ENCODE assay signal across 9 cellular contexts in the genomic region with DNA sequence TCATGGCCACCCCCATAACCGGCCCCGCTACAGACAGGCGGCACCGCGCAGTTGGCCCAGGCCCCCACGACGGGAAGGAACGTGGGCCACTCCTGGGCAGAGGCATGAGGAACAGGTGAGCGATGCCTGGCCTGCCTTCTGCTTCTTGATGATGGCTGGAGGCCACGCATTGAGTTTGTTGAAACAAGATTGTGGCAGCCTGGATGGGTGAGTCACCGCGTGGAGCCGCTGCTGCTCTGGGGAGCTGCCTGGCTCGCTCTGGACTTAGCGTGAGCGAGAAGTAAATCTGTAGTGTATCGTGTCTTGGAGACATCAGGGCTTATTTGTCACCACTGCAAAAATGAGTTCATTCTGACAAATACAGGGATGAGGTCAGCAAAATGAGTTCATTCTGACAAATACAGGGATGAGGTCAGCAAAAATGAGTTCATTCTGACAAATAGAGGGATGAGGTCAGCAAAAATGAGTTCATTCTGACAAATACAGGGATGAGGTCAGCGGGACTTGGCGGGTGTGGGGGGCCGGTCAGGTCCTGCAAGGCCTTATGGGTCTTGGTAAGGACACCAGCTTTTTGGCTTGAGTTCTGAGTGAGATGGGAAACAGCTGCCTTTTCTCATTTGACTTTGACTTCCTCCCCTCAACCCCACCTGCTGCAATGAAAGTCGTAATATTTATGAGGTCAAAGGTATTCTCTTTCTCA.
DNase-seq lines count a peak whose midpoint lies in the region; ATAC-seq and TF ChIP-seq lines count a peak whose summit lies in the region.
"Had no signal": no experiment of that assay in that cellular context is flagged by ENCODE, and none has a peak within 500 bp of the region (broad histone marks: within the 10 kb centered on the region; RNA-seq: fewer than 3 reads in every experiment).

No MANE protein-coding gene starts in this region.

- peak; percentile 39 for ATAC-seq in activated CD8-positive, alpha-beta memory T cell treated with anti-CD3 and anti-CD28 coated beads, Interleukin-2, amount 10 ng/mL, durations not matched to agents 7 days and 5 days
- ATAC-seq in PC-3 (peak; percentile 99), HG03175 (IDR thresholded peaks at IDR 0.05; ENCODE audit: unreplicated experiment) (no peak)
- peak; percentile 53 to 63 for ATAC-seq in stimulated activated naive B cell treated with anti-CD40 and anti-IgM and Interleukin-4, amounts not matched to agents 10 μg/mL and 1 μg/mL and 100 μg/mL, for 72 hours (replicated peaks)

- no peaks in the 10 kb centered on the region for H3K27me3 ChIP-seq in PC-3 (ENCODE audit: low read length)

- TF ChIP-seq POLR2A in erythroblast (IDR thresholded peaks at IDR 0.05; ENCODE audit: low read length), result no peak

- H3K9me3 Mint-ChIP-seq in activated CD8-positive, alpha-beta memory T cell treated with anti-CD3 and anti-CD28 coated beads, Interleukin-2, amount 10 ng/mL, durations not matched to agents 7 days and 5 days (ENCODE audit: low read depth), result peaks cover 4% of the 10 kb centered on the region
- H3K9me3 Mint-ChIP-seq in stimulated activated naive B cell treated with anti-CD40 and anti-IgM and Interleukin-4, amounts not matched to agents 10 μg/mL and 1 μg/mL and 100 μg/mL, for 72 hours, result peaks cover 6 to 11% of the 10 kb centered on the region in 2 donors

- no peaks in the 10 kb centered on the region for H3K9me3 ChIP-seq in PC-3 (ENCODE audit: low read length)

- peak overlapping the region; percentile 19; the same call in 1 of the 2 replicates for H3K4me2 ChIP-seq in PC-3 (ENCODE audit: low read length)

- no peaks in the 10 kb centered on the region for H4K20me1 ChIP-seq in PC-3 (ENCODE audit: low read length)

- peak overlapping the region; percentile 51 for H3K9ac ChIP-seq in PC-3 (ENCODE audit: low read length)

- H3K36me3 Mint-ChIP-seq in activated CD8-positive, alpha-beta memory T cell treated with anti-CD3 and anti-CD28 coated beads, Interleukin-2, amount 10 ng/mL, durations not matched to agents 7 days and 5 days, result peaks cover 2% of the 10 kb centered on the region
- peaks cover 7 to 16% of the 10 kb centered on the region in 2 donors for H3K36me3 Mint-ChIP-seq in stimulated activated naive B cell treated with anti-CD40 and anti-IgM and Interleukin-4, amounts not matched to agents 10 μg/mL and 1 μg/mL and 100 μg/mL, for 72 hours

- intact Hi-C loops in PC-3 (cut with micrococcal nuclease), result no loop called here

- H3K4me3 Mint-ChIP-seq in activated CD8-positive, alpha-beta memory T cell treated with anti-CD3 and anti-CD28 coated beads, Interleukin-2, amount 10 ng/mL, durations not matched to agents 7 days and 5 days, result no peak overlapping the region
- H3K4me3 Mint-ChIP-seq in stimulated activated naive B cell treated with anti-CD40 and anti-IgM and Interleukin-4, amounts not matched to agents 10 μg/mL and 1 μg/mL and 100 μg/mL, for 72 hours, result no peak overlapping the region

- POLR2A ChIA-PET in PC-3 (lab: Charles Lee; ENCODE audit: unreplicated experiment), result interaction anchor here (0.6 kb wide), 1 partner anchor 145 kb away, joined by 3 read pairs; no protein-coding TSS in a partner anchor

- H3K9me2 ChIP-seq in PC-3 (replicated peaks; ENCODE audit: low read length), result no peaks in the 10 kb centered on the region

- no peaks in the 10 kb centered on the region for H3K36me3 ChIP-seq in PC-3 (ENCODE audit: low read depth, low read length)

- H2AFZ ChIP-seq in PC-3 (ENCODE audit: low read length), result peak overlapping the region; percentile 28; the same call in 1 of the 2 replicates

- H3K27ac Mint-ChIP-seq in activated CD8-positive, alpha-beta memory T cell treated with anti-CD3 and anti-CD28 coated beads, Interleukin-2, amount 10 ng/mL, durations not matched to agents 7 days and 5 days, result no peak overlapping the region
- peak overlapping the region; percentile 38 for H3K27ac Mint-ChIP-seq in stimulated activated naive B cell treated with anti-CD40 and anti-IgM and Interleukin-4, amounts not matched to agents 10 μg/mL and 1 μg/mL and 100 μg/mL, for 72 hours

- no peaks in the 10 kb centered on the region for H3K79me2 ChIP-seq in PC-3 (ENCODE audit: low read length)

- no peaks in the 10 kb centered on the region for H3K27me3 Mint-ChIP-seq in activated CD8-positive, alpha-beta memory T cell treated with anti-CD3 and anti-CD28 coated beads, Interleukin-2, amount 10 ng/mL, durations not matched to agents 7 days and 5 days
- peaks cover 18 to 38% of the 10 kb centered on the region in 2 donors for H3K27me3 Mint-ChIP-seq in stimulated activated naive B cell treated with anti-CD40 and anti-IgM and Interleukin-4, amounts not matched to agents 10 μg/mL and 1 μg/mL and 100 μg/mL, for 72 hours

- no peak overlapping the region for H3K4me3 ChIP-seq in PC-3 (ENCODE audit: low read length)

- H3K4me1 ChIP-seq in PC-3 (ENCODE audit: insufficient read depth, low read length), result peaks cover 14% of the 10 kb centered on the region

- DNase-seq in activated CD8-positive, alpha-beta memory T cell treated with anti-CD3 and anti-CD28 coated beads, Interleukin-2, amount 10 ng/mL, durations not matched to agents 7 days and 5 days, result peak; percentile 60
- DNase-seq in activated CD8-positive, alpha-beta memory T cell treated with anti-CD3 and anti-CD28 coated beads for 24 hours, result no peak
- peak; percentile 97 for DNase-seq in PC-3
- DNase-seq in erythroblast (lab: John Stamatoyannopoulos, UW), result peak; percentile 84 to 87
- no peak for DNase-seq in stimulated activated naive B cell treated with anti-CD40 and anti-IgM and Interleukin-4, amounts not matched to agents 10 μg/mL and 1 μg/mL and 100 μg/mL, for 72 hours
- DNase-seq in AG08395 (ENCODE audit: low spot score), result no peak
- no peak for DNase-seq in hippocampal formation (lab: John Stamatoyannopoulos, UW)
- DNase-seq: DND-41 had no signal

- CTCF ChIA-PET in activated CD8-positive, alpha-beta memory T cell treated with anti-CD3 and anti-CD28 coated beads, Interleukin-2, amount 10 ng/mL, durations not matched to agents 7 days and 5 days (lab: Charles Lee), result interaction anchor here (3.2 kb wide), 1 partner anchor 146 kb away, joined by 30 read pairs; no protein-coding TSS in a partner anchor
- CTCF ChIA-PET in PC-3 (lab: Charles Lee), result no interaction called here

- no TSS peak for BruUV-seq in PC-3 (replicated peaks; lab: Mats Ljungman, UMichigan)

- peaks cover 26% of the 10 kb centered on the region for H3K4me1 Mint-ChIP-seq in activated CD8-positive, alpha-beta memory T cell treated with anti-CD3 and anti-CD28 coated beads, Interleukin-2, amount 10 ng/mL, durations not matched to agents 7 days and 5 days
- H3K4me1 Mint-ChIP-seq in stimulated activated naive B cell treated with anti-CD40 and anti-IgM and Interleukin-4, amounts not matched to agents 10 μg/mL and 1 μg/mL and 100 μg/mL, for 72 hours, result peaks cover 12 to 31% of the 10 kb centered on the region in 2 donors

- peak; percentile 44 for TF ChIP-seq CTCF in PC-3 (conservative IDR thresholded peaks at IDR 0.05; ENCODE audit: low read depth, low read length)

- peaks cover 6% of the 10 kb centered on the region for H3F3A ChIP-seq in PC-3 (ENCODE audit: low read length, unreplicated experiment)

- H3K27ac ChIP-seq in PC-3 (ENCODE audit: low read length), result peak overlapping the region; percentile 87

Comparison
In these comparisons a context has a peak if more than half of its experiments do, and no peak if none do; other contexts are left out.
1. DNase-seq: peak in activated CD8-positive, alpha-beta memory T cell treated with anti-CD3 and anti-CD28 coated beads, Interleukin-2, amount 10 ng/mL, durations not matched to agents 7 days and 5 days (single experiment), PC-3 (single experiment) and erythroblast (2 of 2); none in activated CD8-positive, alpha-beta memory T cell treated with anti-CD3 and anti-CD28 coated beads for 24 hours (single experiment), stimulated activated naive B cell treated with anti-CD40 and anti-IgM and Interleukin-4, amounts not matched to agents 10 μg/mL and 1 μg/mL and 100 μg/mL, for 72 hours (single experiment), AG08395 (single experiment) and hippocampal formation (0 of 2).